Comparison of ENCODE assay signal across 21 cellular contexts in genomic region chr18:68519341-68519740, GRCh38.
A peak's percentile ranks its signal among the peaks of the same experiment; 100 is the strongest.
DNase-seq lines count a peak whose midpoint lies in the region; ATAC-seq, FAIRE-seq and TF ChIP-seq lines count a peak whose summit lies in the region.
"Had no signal": no experiment of that assay in that cellular context is flagged by ENCODE, and none has a peak within 500 bp of the region (broad histone marks: within the 10 kb centered on the region; RNA-seq: fewer than 3 reads in every experiment).

No MANE protein-coding gene starts in this region.

- DNase-seq in HepG2 (ENCODE audit: low spot score) (no peak), right lobe of liver (no peak), LHCN-M2 (ENCODE audit: low read depth) (peak; percentile 53), glomerular visceral epithelial cell (ENCODE audit: extremely low spot score) (peak; percentile 37), cerebellar cortex (ENCODE audit: low spot score) (no peak), NCI-H2107 (lab: John Stamatoyannopoulos, UW) (no peak), ureter (ENCODE audit: low spot score) (no peak), erythroblast (lab: John Stamatoyannopoulos, UW) (no peak)
- DNase-seq: BE2C; CD8-positive, alpha-beta memory T cell; H9; MG63; NCI-H1048; NCI-H1436; NCI-H1930; NCI-H345; NCI-H524 treated with DMSO at 0.1 percent for 48 hours; SIG-M5; T-helper 1 cell had no signal

- BruUV-seq in HepG2 (replicated peaks; lab: Mats Ljungman, UMichigan), result no TSS peak

- TF ChIP-seq RAD21 in HepG2 (CRISPR knock-in tag; IDR thresholded peaks at IDR 0.05), result no peak

- H3K4me3 ChIP-seq in HepG2 (replicated peaks in 1 of 3; ENCODE audit: insufficient read depth in 1 of 3, low read depth in 2 of 3, low read length in 3 of 3) (no peak overlapping the region), right lobe of liver (no peak overlapping the region)
- H3K4me3 ChIP-seq: MG63 had no signal

- in situ Hi-C loops in HepG2 (cut with HindIII; ENCODE audit: extremely low pct_ligation_motif_present, low pct_unique_long_range_greater_than_20kb), result no loop called here

- TF ChIP-seq CTCF in HepG2 (CRISPR knock-in tag; IDR thresholded peaks at IDR 0.05) (no peak), right lobe of liver (IDR thresholded peaks at IDR 0.05) (no peak)

- POLR2A ChIA-PET in HepG2 (lab: Yijun Ruan, JAX), result no interaction called here

- no peak overlapping the region for H3K9ac ChIP-seq in HepG2 (ENCODE audit: insufficient read depth, low read depth, low read length)

- no peaks in the 10 kb centered on the region for H3K36me3 ChIP-seq in HepG2 (replicated peaks in 1 of 2; ENCODE audit: control insufficient read depth in 1 of 2, insufficient read depth in 2 of 2, low read length in 2 of 2)
- no peaks in the 10 kb centered on the region for H3K36me3 ChIP-seq in right lobe of liver
- H3K36me3 ChIP-seq: BE2C, MG63 had no signal

- no peaks in the 10 kb centered on the region for H3K79me2 ChIP-seq in HepG2 (ENCODE audit: insufficient read depth, low read length)

- TF ChIP-seq EP300 in HepG2 (IDR thresholded peaks at IDR 0.05; ENCODE audit: low read depth in 2 of 2, low read length in 2 of 2) (no peak), HepG2 (CRISPR knock-in tag; IDR thresholded peaks at IDR 0.05; ENCODE audit: borderline replicate concordance) (no peak)

- no peak for FAIRE-seq in HepG2 (lab: Jason Lieb, UNC)

- H4K20me1 ChIP-seq in HepG2 (ENCODE audit: insufficient read depth, low read length), result no peaks in the 10 kb centered on the region

- no peak overlapping the region for H3K4me2 ChIP-seq in HepG2 (ENCODE audit: low read depth, low read length)

- WGBS in HepG2 (ENCODE audit: low lambda C conversion rate), result 1% methylated on average over 3 of the region's 3 CpGs
- WGBS in right lobe of liver (ENCODE audit: insufficient coverage, low coverage, low lambda C conversion rate, missing lambda C conversion rate), result 52% methylated on average over 3 of the region's 3 CpGs

- ATAC-seq in HepG2, result no peak
- no peak for ATAC-seq in right lobe of liver

- no peaks in the 10 kb centered on the region for H3K27me3 ChIP-seq in HepG2 (ENCODE audit: control insufficient read depth in 1 of 2, insufficient read depth in 2 of 2, low read length in 2 of 2)
- H3K27me3 ChIP-seq in right lobe of liver, result no peaks in the 10 kb centered on the region
- H3K27me3 ChIP-seq: BE2C, MG63 had no signal

- H3K9me3 ChIP-seq in HepG2 (ENCODE audit: low read length), result no peaks in the 10 kb centered on the region
- H3K9me3 ChIP-seq in right lobe of liver, result no peaks in the 10 kb centered on the region
- H3K9me3 ChIP-seq: BE2C, MG63 had no signal

- H3K27ac ChIP-seq in HepG2 (ENCODE audit: extremely low read length, insufficient read depth, low read length) (no peak overlapping the region), right lobe of liver (no peak overlapping the region)
- H3K27ac ChIP-seq: 22Rv1, RWPE1 had no signal

- H3K4me1 ChIP-seq in HepG2 (ENCODE audit: insufficient read depth, low read length) (no peaks in the 10 kb centered on the region), right lobe of liver (no peaks in the 10 kb centered on the region)
- H3K4me1 ChIP-seq: BE2C had no signal

- intact Hi-C loops in HepG2 (cut with micrococcal nuclease; ENCODE audit: unreplicated experiment) (no loop called here), right lobe of liver (cut with DNase I) (no loop called here)

- TF ChIP-seq POLR2A in HepG2 (IDR thresholded peaks at IDR 0.05; ENCODE audit: insufficient read depth in 1 of 2, low read depth in 2 of 2, low read length in 2 of 2) (no peak), right lobe of liver (IDR thresholded peaks at IDR 0.05) (no peak), erythroblast (IDR thresholded peaks at IDR 0.05; ENCODE audit: low read length) (no peak)

- CTCF ChIA-PET in HepG2 (lab: Yijun Ruan, JAX; ENCODE audit: low intra/inter-chr PET ratio, low total read pairs), result no interaction called here

- H2AFZ ChIP-seq in HepG2 (ENCODE audit: low read length), result no peak overlapping the region

TF ChIP-seq in HepG2, 621 proteins besides CTCF, POLR2A, EP300 and RAD21:
- TF ChIP-seq GTF2F1 (IDR thresholded peaks at IDR 0.05; ENCODE audit: low read length), result no peak
- no peak for TF ChIP-seq TCF7 (IDR thresholded peaks at IDR 0.05; ENCODE audit: low read depth)
- TF ChIP-seq KDM5B (CRISPR knock-in tag; IDR thresholded peaks at IDR 0.05; ENCODE audit: borderline replicate concordance), result no peak
- peak; percentile 86 for TF ChIP-seq CREB1 (IDR thresholded peaks at IDR 0.05)
- no peak for TF ChIP-seq CREB1 (CRISPR knock-in tag; IDR thresholded peaks at IDR 0.05)
- TF ChIP-seq ZNF780A (CRISPR knock-in tag; IDR thresholded peaks at IDR 0.05), result no peak
- TF ChIP-seq ZBTB26 (CRISPR knock-in tag; IDR thresholded peaks at IDR 0.05; ENCODE audit: borderline replicate concordance), result no peak
- no peak for TF ChIP-seq ZNF580 (CRISPR knock-in tag; IDR thresholded peaks at IDR 0.05; ENCODE audit: borderline replicate concordance, low read depth)
- no peak for TF ChIP-seq THRA (CRISPR knock-in tag; IDR thresholded peaks at IDR 0.05; ENCODE audit: borderline replicate concordance)
- no peak for TF ChIP-seq ZNF775 (CRISPR knock-in tag; IDR thresholded peaks at IDR 0.05; ENCODE audit: borderline replicate concordance)
- no peak for TF ChIP-seq ARID3A (IDR thresholded peaks at IDR 0.05; ENCODE audit: low read depth, low read length)
- no peak for TF ChIP-seq KAT2B (IDR thresholded peaks at IDR 0.05; ENCODE audit: borderline replicate concordance, low read depth, low read length)
- TF ChIP-seq ATF7 (IDR thresholded peaks at IDR 0.05), result peak; percentile 33; the same call in 1 of the 2 replicates
- no peak for TF ChIP-seq ATF7 (CRISPR knock-in tag; IDR thresholded peaks at IDR 0.05)

Comparison
In these comparisons a context has a peak if more than half of its experiments do, and no peak if none do; other contexts are left out.
1. DNase-seq: peak in LHCN-M2 (single experiment) and glomerular visceral epithelial cell (single experiment); none in HepG2 (single experiment), right lobe of liver (0 of 3), cerebellar cortex (single experiment), NCI-H2107 (single experiment), ureter (single experiment) and erythroblast (0 of 2).